ENCODE assay signal across 12 cellular contexts in genomic region chr19:32464279-32464678, GRCh38. TPM values are rescaled to one million over a fixed set of nuclear protein-coding genes. Genes with fewer than 3 reads are reported as not detected.
DNase-seq lines count a peak whose midpoint lies in the region; TF ChIP-seq lines count a peak whose summit lies in the region.
"Had no signal": no experiment of that assay in that cellular context is flagged by ENCODE, and none has a peak within 500 bp of the region (broad histone marks: within the 10 kb centered on the region; RNA-seq: fewer than 3 reads in every experiment).

No MANE protein-coding gene starts in this region.

- peaks cover 9% of the 10 kb centered on the region for H3K36me3 Mint-ChIP-seq in chondrocyte (ENCODE audit: low read depth)

- H3K9me3 Mint-ChIP-seq in chondrocyte (ENCODE audit: low read depth), result no peaks in the 10 kb centered on the region

- no peaks in the 10 kb centered on the region for H3K27me3 ChIP-seq in transverse colon
- H3K27me3 ChIP-seq: heart left ventricle, sigmoid colon had no signal

- TF ChIP-seq CTCF in chondrocyte (IDR thresholded peaks at IDR 0.05) (peak; percentile 81), retinal pigment epithelial cell (conservative IDR thresholded peaks at IDR 0.05; ENCODE audit: low read depth, low read length) (peak; percentile 36), transverse colon (IDR thresholded peaks at IDR 0.05) (peak in 1 of 5 experiments; percentile 27)

- intact Hi-C loops in transverse colon (cut with DNase I; ENCODE audit: low total_unique reads), result no loop called here

- 64 to 75% methylated on average over 2 of the region's 2 CpGs for WGBS in transverse colon (ENCODE audit: low coverage in 1 of 2), 2 donors

- H3K36me3 ChIP-seq in transverse colon, result no peaks in the 10 kb centered on the region

- peaks cover under 1% of the 10 kb centered on the region for H3K4me1 Mint-ChIP-seq in chondrocyte (ENCODE audit: low read depth)

- TF ChIP-seq EP300 in transverse colon (IDR thresholded peaks at IDR 0.05; ENCODE audit: low read depth), result no peak

- H3K4me3 Mint-ChIP-seq in chondrocyte (ENCODE audit: unreplicated experiment), result no peak overlapping the region

- in situ Hi-C loops in transverse colon (cut with MboI; ENCODE audit: low pct_ligation_motif_present in 1 of 4, low pct_unique_long_range_greater_than_20kb in 1 of 4, low sequenced_read_pairs in 3 of 4), result no loop called here

- peaks cover 0 to under 1% (median 0%) of the 10 kb centered on the region in 4 donors for H3K4me1 ChIP-seq in transverse colon
- H3K4me1 ChIP-seq: heart left ventricle, sigmoid colon had no signal

- H3K9me3 ChIP-seq in transverse colon, result no peaks in the 10 kb centered on the region
- H3K9me3 ChIP-seq: heart left ventricle, sigmoid colon had no signal

- H3K4me3 ChIP-seq in retinal pigment epithelial cell (ENCODE audit: low read length) (no peak overlapping the region), transverse colon (no peak overlapping the region)
- H3K4me3 ChIP-seq: heart left ventricle, sigmoid colon had no signal

- no peaks in the 10 kb centered on the region for H3K27me3 Mint-ChIP-seq in chondrocyte (ENCODE audit: low read depth)

- DNase-seq in NCI-H82 (lab: John Stamatoyannopoulos, UW), result peak; percentile 11
- DNase-seq in NCI-H82 treated with DMSO at 0.1 percent for 48 hours (lab: John Stamatoyannopoulos, UW; ENCODE audit: unreplicated experiment), result no peak
- DNase-seq in NCI-H345 (lab: John Stamatoyannopoulos, UW), result peak; percentile 44
- no peak for DNase-seq in chondrocyte (ENCODE audit: low spot score)
- DNase-seq in retinal pigment epithelial cell (ENCODE audit: low read depth), result no peak
- no peak for DNase-seq in globus pallidus (ENCODE audit: low spot score)
- no peak for DNase-seq in activated effector memory CD4-positive, alpha-beta T cell treated with Interleukin-2 at 50 U/mL for 16 hours
- DNase-seq in transverse colon, result no peak
- DNase-seq: activated CD8-positive, alpha-beta memory T cell treated with anti-CD3 and anti-CD28 coated beads, Interleukin-2, amount 50 U/mL, for 4 hours; heart left ventricle; NCI-H2029; sigmoid colon had no signal

- no peak overlapping the region for H3K27ac ChIP-seq in transverse colon
- H3K27ac ChIP-seq: heart left ventricle, sigmoid colon had no signal

- no peak overlapping the region for H3K27ac Mint-ChIP-seq in chondrocyte (ENCODE audit: unreplicated experiment)

- TF ChIP-seq POLR2A in transverse colon (IDR thresholded peaks at IDR 0.05), result no peak

RNA-seq across cellular contexts. Expression of gene DPY19L3, which starts 58.7 kb away (rescaled TPM):
- 70.3 to 85.4 TPM (median 72.5 TPM) in 3 replicates for total RNA-seq in chondrocyte
- 10 to 100 TPM; 15.6 to 48.6 (median 20.2) TPM for total RNA-seq in transverse colon

Comparison
In these comparisons a context has a peak if more than half of its experiments do, and no peak if none do; other contexts are left out.
1. DNase-seq: peak in NCI-H82 (single experiment) and NCI-H345 (single experiment); none in NCI-H82 treated with DMSO at 0.1 percent for 48 hours (single experiment), chondrocyte (single experiment), retinal pigment epithelial cell (single experiment), globus pallidus (single experiment), activated effector memory CD4-positive, alpha-beta T cell treated with Interleukin-2 at 50 U/mL for 16 hours (single experiment) and transverse colon (single experiment).